Comparison of ENCODE assay signal across 8 cellular contexts in the genomic region with DNA sequence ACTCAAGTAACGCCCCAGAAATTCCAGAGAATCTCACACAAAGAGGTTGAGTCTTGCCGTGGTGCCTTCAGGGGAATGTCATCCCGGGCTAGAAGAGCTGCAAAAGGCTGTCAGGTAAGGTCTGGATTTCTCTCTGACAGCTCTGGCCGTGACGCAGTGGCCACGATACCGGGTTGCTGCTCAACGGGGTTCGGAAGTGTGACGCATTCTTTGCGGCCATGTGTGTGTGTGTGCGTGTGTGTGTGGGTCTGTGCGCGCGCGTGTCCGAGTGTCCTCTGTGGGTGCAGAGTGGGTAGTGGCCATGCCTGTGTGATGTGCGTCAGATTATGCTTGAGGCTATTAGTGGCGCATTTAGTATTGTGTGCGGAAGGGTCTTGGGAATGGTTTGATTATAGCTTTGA. TPM values are rescaled to one million over a fixed set of nuclear protein-coding genes. Genes with fewer than 3 reads are reported as not detected.
DNase-seq lines count a peak whose midpoint lies in the region; ATAC-seq and TF ChIP-seq lines count a peak whose summit lies in the region.

No MANE protein-coding gene starts in this region.

- H3K27me3 Mint-ChIP-seq in activated CD4-positive, alpha-beta T cell treated with anti-CD3 and anti-CD28 coated beads for 36 hours: no peaks in the 10 kb centered on the region
- peaks cover 10% of the 10 kb centered on the region for H3K27me3 Mint-ChIP-seq in mesothelial cell of epicardium (ENCODE audit: low read depth)

- DNase-seq in Ammon's horn (ENCODE audit: low spot score): peak; percentile 77
- DNase-seq in activated CD4-positive, alpha-beta T cell treated with anti-CD3 and anti-CD28 coated beads for 36 hours: peak; percentile 76
- peak; percentile 57 for DNase-seq in dedifferentiated amniotic fluid mesenchymal stem cell (ENCODE audit: extremely low spot score)
- no peak for DNase-seq in mesothelial cell of epicardium (ENCODE audit: low spot score in 2 of 2, unreplicated experiment in 2 of 2)
- peak; percentile 34 to 42 for DNase-seq in stimulated activated CD8-positive, alpha-beta memory T cell treated with anti-CD3 and anti-CD28 coated beads, Interleukin-15, amount 100 ng/mL, for 4 hours (ENCODE audit: low read depth in 2 of 2)
- DNase-seq in GOT3 (lab: John Stamatoyannopoulos, UW): no peak

- POLR2A ChIA-PET in activated CD4-positive, alpha-beta T cell treated with anti-CD3 and anti-CD28 coated beads for 36 hours (lab: Charles Lee): interaction anchor here (0.6 to 1.5 kb wide), 10 partner anchors 63 to 744 kb away, joined by 3 to 8 read pairs (median 4); a partner anchor contains a TSS

- peak overlapping the region; percentile 99 for H3K27ac Mint-ChIP-seq in activated CD4-positive, alpha-beta T cell treated with anti-CD3 and anti-CD28 coated beads for 36 hours
- H3K27ac Mint-ChIP-seq in mesothelial cell of epicardium: peak overlapping the region; percentile 99

- H3K4me3 ChIP-seq in HUES6 (ENCODE audit: low read depth, low read length): peak overlapping the region; percentile 90

- peak; percentile 54 for ATAC-seq in GM19455 (IDR thresholded peaks at IDR 0.05; ENCODE audit: unreplicated experiment)
- peak; percentile 47 for ATAC-seq in activated CD4-positive, alpha-beta T cell treated with anti-CD3 and anti-CD28 coated beads for 36 hours

- H3K9me3 Mint-ChIP-seq in activated CD4-positive, alpha-beta T cell treated with anti-CD3 and anti-CD28 coated beads for 36 hours (ENCODE audit: low read depth): peaks cover 19% of the 10 kb centered on the region
- peaks cover 14% of the 10 kb centered on the region for H3K9me3 Mint-ChIP-seq in mesothelial cell of epicardium

- intact Hi-C loops in activated CD4-positive, alpha-beta T cell treated with anti-CD3 and anti-CD28 coated beads for 36 hours (cut with DNase I, micrococcal nuclease): loop anchor here (1.0 to 10.0 kb wide), 22 partner anchors 44 to 1381 kb away; a partner anchor contains a TSS

- peaks cover 3% of the 10 kb centered on the region; the same call in 1 of the 2 replicates for H3K36me3 ChIP-seq in HUES6 (ENCODE audit: control insufficient read depth, insufficient read depth, low read length)

- H3K4me1 ChIP-seq in HUES6 (ENCODE audit: control insufficient read depth, insufficient read depth, low read length): no peaks in the 10 kb centered on the region

- H3K36me3 Mint-ChIP-seq in activated CD4-positive, alpha-beta T cell treated with anti-CD3 and anti-CD28 coated beads for 36 hours (ENCODE audit: low read depth): peaks cover 39% of the 10 kb centered on the region
- peaks cover 14% of the 10 kb centered on the region for H3K36me3 Mint-ChIP-seq in mesothelial cell of epicardium

- H3K9me3 ChIP-seq in HUES6 (ENCODE audit: control insufficient read depth, insufficient read depth, low read depth, low read length): peaks cover 14% of the 10 kb centered on the region

- CTCF ChIA-PET in activated CD4-positive, alpha-beta T cell treated with anti-CD3 and anti-CD28 coated beads for 36 hours (lab: Charles Lee): interaction anchor here (0.7 to 2.8 kb wide), 5 partner anchors 43 to 1124 kb away, joined by 3 to 8 read pairs (median 4); a partner anchor contains a TSS

- no peak for TF ChIP-seq CTCF in mesothelial cell of epicardium (IDR thresholded peaks at IDR 0.05; ENCODE audit: unreplicated experiment)

- H3K4me3 Mint-ChIP-seq in activated CD4-positive, alpha-beta T cell treated with anti-CD3 and anti-CD28 coated beads for 36 hours: peak overlapping the region; percentile 94
- H3K4me3 Mint-ChIP-seq in mesothelial cell of epicardium: peak overlapping the region; percentile 83

- H3K27me3 ChIP-seq in HUES6 (ENCODE audit: control insufficient read depth, insufficient read depth, low read length): peaks cover 7% of the 10 kb centered on the region

- H3K9ac ChIP-seq in HUES6 (ENCODE audit: low read length): peak overlapping the region; percentile 48

- H3K27ac ChIP-seq in HUES6 (ENCODE audit: low read depth, low read length): no peak overlapping the region

- peaks cover 27% of the 10 kb centered on the region for H3K4me1 Mint-ChIP-seq in activated CD4-positive, alpha-beta T cell treated with anti-CD3 and anti-CD28 coated beads for 36 hours
- H3K4me1 Mint-ChIP-seq in mesothelial cell of epicardium: peaks cover 17% of the 10 kb centered on the region

RNA-seq across cellular contexts. Expression of a gene that starts 0.3 kb away (rescaled TPM):
- total RNA-seq in activated CD4-positive, alpha-beta T cell treated with anti-CD3 and anti-CD28 coated beads for 36 hours: 1 to 10 TPM in 1 of 2 experiments, under 1 TPM in 1; 0.67 to 1.1 TPM
- total RNA-seq in mesothelial cell of epicardium: 0.98 to 1.3 TPM (median 1.2 TPM) in 3 replicates

RNA-seq across cellular contexts. Expression of a gene that starts 0.4 kb away (rescaled TPM):
- 1 to 10 TPM; 2.4 to 2.9 TPM for total RNA-seq in activated CD4-positive, alpha-beta T cell treated with anti-CD3 and anti-CD28 coated beads for 36 hours
- 6.8 to 9.1 TPM (median 6.8 TPM) in 3 replicates for total RNA-seq in mesothelial cell of epicardium

Comparison
In these comparisons a context has a peak if more than half of its experiments do, and no peak if none do; other contexts are left out.
1. DNase-seq: peak in Ammon's horn (single experiment), activated CD4-positive, alpha-beta T cell treated with anti-CD3 and anti-CD28 coated beads for 36 hours (single experiment), dedifferentiated amniotic fluid mesenchymal stem cell (single experiment) and stimulated activated CD8-positive, alpha-beta memory T cell treated with anti-CD3 and anti-CD28 coated beads, Interleukin-15, amount 100 ng/mL, for 4 hours (2 of 2); none in mesothelial cell of epicardium (0 of 2) and GOT3 (single experiment).